In the genomic region with DNA sequence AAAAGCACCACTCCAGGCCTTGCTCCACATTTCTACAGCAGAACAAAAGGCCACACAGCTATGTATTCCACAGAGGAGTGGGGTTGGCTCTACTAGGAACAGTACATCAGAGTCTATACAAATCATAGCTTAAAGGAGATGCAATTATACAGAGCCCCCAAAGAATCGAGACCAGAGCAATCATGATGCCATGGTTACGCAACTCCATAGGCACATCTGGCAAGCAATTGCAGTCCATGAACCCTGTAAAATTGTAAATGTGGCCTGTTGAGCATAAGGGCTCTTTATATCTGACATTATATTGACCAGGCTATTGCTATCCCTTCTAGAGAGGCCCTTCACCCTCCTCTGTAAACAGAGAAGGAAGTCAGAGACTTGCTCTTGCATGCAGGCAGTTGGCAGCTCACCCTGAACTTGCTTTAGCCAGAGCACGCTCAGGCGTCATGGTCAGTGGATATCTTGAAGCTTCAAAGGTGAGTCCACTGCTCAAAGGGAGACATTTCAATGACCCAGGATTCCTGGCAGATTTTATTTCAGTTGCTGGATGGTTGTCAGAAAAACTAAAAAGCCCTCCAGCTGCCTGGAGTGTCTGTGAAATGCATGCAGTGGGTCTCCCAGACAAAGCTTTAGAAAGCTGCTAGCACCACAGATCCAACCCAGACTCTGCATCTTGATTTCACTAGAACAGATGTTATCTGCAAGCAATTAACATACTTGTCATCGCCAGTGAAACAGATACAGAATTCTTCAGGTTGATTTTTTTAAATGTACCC, we compare ENCODE assay signal across 19 cellular contexts.
DNase-seq lines count a peak whose midpoint lies in the region; ATAC-seq and TF ChIP-seq lines count a peak whose summit lies in the region.
"Had no signal": no experiment of that assay in that cellular context is flagged by ENCODE, and none has a peak within 500 bp of the region (broad histone marks: within the 10 kb centered on the region; RNA-seq: fewer than 3 reads in every experiment).

No MANE protein-coding gene starts in this region.

- no peak overlapping the region for H3K27ac ChIP-seq in GM23338 (ENCODE audit: low read depth)
- peak overlapping the region; percentile 71 for H3K27ac ChIP-seq in psoas muscle
- H3K27ac ChIP-seq: suprapubic skin had no signal

- H3K4me3 Mint-ChIP-seq in GM23338 (no peak overlapping the region), type B pancreatic cell (no peak overlapping the region)
- H3K4me3 Mint-ChIP-seq: activated naive CD8-positive, alpha-beta T cell treated with anti-CD3 and anti-CD28 coated beads for 36 hours; CD4-positive, CD25-positive, alpha-beta regulatory T cell; naive thymus-derived CD4-positive, alpha-beta T cell had no signal

- H3K4me1 ChIP-seq in GM23338 (ENCODE audit: insufficient read depth) (no peaks in the 10 kb centered on the region), psoas muscle (peaks cover 17% of the 10 kb centered on the region)
- H3K4me1 ChIP-seq: suprapubic skin had no signal

- no peaks in the 10 kb centered on the region for H3F3A ChIP-seq in GM23338 (replicated peaks; ENCODE audit: low read depth)

- 0 out of 2 replicates have a peak overlapping the region, but pooled peaks have one; percentile 20 for H2AFZ ChIP-seq in GM23338

- H3K36me3 Mint-ChIP-seq in GM23338 (ENCODE audit: low read depth) = no peaks in the 10 kb centered on the region
- no peaks in the 10 kb centered on the region for H3K36me3 Mint-ChIP-seq in type B pancreatic cell
- H3K36me3 Mint-ChIP-seq: activated naive CD8-positive, alpha-beta T cell treated with anti-CD3 and anti-CD28 coated beads for 36 hours; CD4-positive, CD25-positive, alpha-beta regulatory T cell; naive thymus-derived CD4-positive, alpha-beta T cell had no signal

- 27 to 36% (median 31%) methylated on average over 5 of the region's 5 CpGs for WGBS in psoas muscle, 3 donors

- H3K9me3 ChIP-seq in psoas muscle = no peaks in the 10 kb centered on the region
- H3K9me3 ChIP-seq: suprapubic skin had no signal

- no peaks in the 10 kb centered on the region; the same call in 1 of the 2 replicates for H3K9me2 ChIP-seq in GM23338 (ENCODE audit: insufficient read depth)

- H4K20me1 ChIP-seq in GM23338 (replicated peaks; ENCODE audit: insufficient read depth) = no peaks in the 10 kb centered on the region

- no peak for DNase-seq in GM23338 (ENCODE audit: low spot score)
- peak; percentile 40 for DNase-seq in NCI-H774 (lab: John Stamatoyannopoulos, UW)
- DNase-seq in iPS-NIHi11 (ENCODE audit: low spot score) = peak; percentile 13
- peak in 1 of 2 donors; percentile 71 for DNase-seq in psoas muscle
- no peak for DNase-seq in occipital lobe (lab: John Stamatoyannopoulos, UW)
- no peak for DNase-seq in type B pancreatic cell (ENCODE audit: extremely low spot score, unreplicated experiment)
- DNase-seq: activated naive CD8-positive, alpha-beta T cell treated with anti-CD3 and anti-CD28 coated beads for 36 hours; activated T-cell treated with anti-CD3 and anti-CD28 coated beads, Interleukin-2, amount 50 U/mL, for 1 hour; CD4-positive, CD25-positive, alpha-beta regulatory T cell; effector CD8-positive, alpha-beta T cell; EL; HCEC 1CT; MV-4-11; naive thymus-derived CD4-positive, alpha-beta T cell; NCI-H446 treated with DMSO at 0.1 percent for 48 hours; OCI-M1 had no signal

- TF ChIP-seq CTCF in GM23338 (conservative IDR thresholded peaks at IDR 0.05; ENCODE audit: low read depth in 2 of 2) = no peak
- TF ChIP-seq CTCF in psoas muscle (IDR thresholded peaks at IDR 0.05) = no peak
- no peak for TF ChIP-seq CTCF in type B pancreatic cell (conservative IDR thresholded peaks at IDR 0.05)

- H3K9me3 Mint-ChIP-seq in GM23338 (no peaks in the 10 kb centered on the region), type B pancreatic cell (no peaks in the 10 kb centered on the region)

- H3K27ac Mint-ChIP-seq in GM23338 = no peak overlapping the region
- no peak overlapping the region for H3K27ac Mint-ChIP-seq in type B pancreatic cell
- H3K27ac Mint-ChIP-seq: activated naive CD8-positive, alpha-beta T cell treated with anti-CD3 and anti-CD28 coated beads for 36 hours; CD4-positive, CD25-positive, alpha-beta regulatory T cell; naive thymus-derived CD4-positive, alpha-beta T cell had no signal

- H3K79me2 ChIP-seq in GM23338 (replicated peaks; ENCODE audit: insufficient read depth) = no peaks in the 10 kb centered on the region

- H3K27me3 Mint-ChIP-seq in GM23338 (ENCODE audit: insufficient read depth, low read depth, poor library complexity) (peaks cover 2% of the 10 kb centered on the region), type B pancreatic cell (no peaks in the 10 kb centered on the region)
- H3K27me3 Mint-ChIP-seq: activated naive CD8-positive, alpha-beta T cell treated with anti-CD3 and anti-CD28 coated beads for 36 hours; CD4-positive, CD25-positive, alpha-beta regulatory T cell; naive thymus-derived CD4-positive, alpha-beta T cell had no signal

- H3K27me3 ChIP-seq in GM23338 (ENCODE audit: insufficient read depth) = no peaks in the 10 kb centered on the region
- no peaks in the 10 kb centered on the region for H3K27me3 ChIP-seq in psoas muscle (ENCODE audit: insufficient read depth in 3 of 3, low read length in 2 of 3)
- H3K27me3 ChIP-seq: suprapubic skin had no signal

- H3K4me2 ChIP-seq in GM23338 = no peak overlapping the region

- intact Hi-C loops in psoas muscle (cut with DNase I) = no loop called here

- H3K4me3 ChIP-seq in GM23338 (no peak overlapping the region), psoas muscle (no peak overlapping the region)
- H3K4me3 ChIP-seq: suprapubic skin had no signal

- ATAC-seq in GM23338 (no peak), psoas muscle (peak; percentile 54 to 98 (median 96)), GM21447 (IDR thresholded peaks at IDR 0.05; ENCODE audit: unreplicated experiment) (no peak), GM18858 (IDR thresholded peaks at IDR 0.05; ENCODE audit: unreplicated experiment) (no peak)
- ATAC-seq: naive thymus-derived CD4-positive, alpha-beta T cell had no signal

- H3K36me3 ChIP-seq in GM23338 (ENCODE audit: insufficient read depth) (no peaks in the 10 kb centered on the region), psoas muscle (ENCODE audit: insufficient read depth in 1 of 2, low read depth in 1 of 2) (no peaks in the 10 kb centered on the region)
- H3K36me3 ChIP-seq: suprapubic skin had no signal

- H3K4me1 Mint-ChIP-seq in GM23338 (no peaks in the 10 kb centered on the region; the same call in 2 of the 3 replicates), type B pancreatic cell (ENCODE audit: unreplicated experiment) (peaks cover 7% of the 10 kb centered on the region)
- H3K4me1 Mint-ChIP-seq: activated naive CD8-positive, alpha-beta T cell treated with anti-CD3 and anti-CD28 coated beads for 36 hours; CD4-positive, CD25-positive, alpha-beta regulatory T cell; naive thymus-derived CD4-positive, alpha-beta T cell had no signal

TF ChIP-seq in GM23338, 12 proteins besides CTCF, POLR2A, EP300 and RAD21 (continues in another document):
- TF ChIP-seq NANOG (IDR thresholded peaks at IDR 0.05; ENCODE audit: borderline replicate concordance) (no peak), ETS1 (IDR thresholded peaks at IDR 0.05) (no peak), CREB1 (CRISPR knock-in tag; IDR thresholded peaks at IDR 0.05; ENCODE audit: low read depth) (no peak), EZH2 (IDR thresholded peaks at IDR 0.05; ENCODE audit: low read depth, unreplicated experiment) (no peak), EZH2phosphoT487 (IDR thresholded peaks at IDR 0.05; ENCODE audit: unreplicated experiment) (no peak), ZNF331 (CRISPR knock-in tag; IDR thresholded peaks at IDR 0.05; ENCODE audit: low read depth) (no peak), ZNF114 (CRISPR knock-in tag; IDR thresholded peaks at IDR 0.05) (no peak), REST (IDR thresholded peaks at IDR 0.05; ENCODE audit: unreplicated experiment) (no peak), POLR2AphosphoS5 (IDR thresholded peaks at IDR 0.05; ENCODE audit: low read depth) (no peak), JUNB (IDR thresholded peaks at IDR 0.05; ENCODE audit: unreplicated experiment) (no peak), STAT1 (IDR thresholded peaks at IDR 0.05; ENCODE audit: unreplicated experiment) (no peak)

Comparison
In these comparisons a context has a peak if more than half of its experiments do, and no peak if none do; other contexts are left out.
1. ATAC-seq: peak in psoas muscle (4 of 4); none in GM23338 (single experiment), GM21447 (single experiment) and GM18858 (single experiment).
2. DNase-seq: peak in NCI-H774 (single experiment) and iPS-NIHi11 (single experiment); none in GM23338 (single experiment), occipital lobe (single experiment) and type B pancreatic cell (single experiment).